In the genomic region with DNA sequence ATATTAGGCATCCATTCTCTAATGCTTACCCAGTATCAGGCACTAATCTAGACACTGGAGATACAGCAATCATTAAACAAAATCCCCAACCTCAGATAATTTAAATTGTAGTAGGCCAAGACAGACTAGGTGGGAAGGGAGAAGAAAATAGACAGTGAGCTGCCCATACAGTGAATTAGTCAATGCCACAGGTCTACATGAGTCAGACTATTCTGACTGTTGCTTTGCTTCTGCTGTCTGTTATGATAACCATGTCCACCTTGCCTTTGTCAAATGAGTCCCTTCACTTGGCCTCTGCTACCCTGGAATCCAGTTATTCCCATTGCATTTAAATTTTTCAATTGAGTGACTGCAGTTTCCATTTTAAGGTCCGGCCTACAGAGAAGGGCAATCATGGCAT, we compare ENCODE assay signal across 31 cellular contexts. TPM values are rescaled to one million over a fixed set of nuclear protein-coding genes. Genes with fewer than 3 reads are reported as not detected.
DNase-seq lines count a peak whose midpoint lies in the region; ATAC-seq and FAIRE-seq lines count a peak whose summit lies in the region.
"Had no signal": no experiment of that assay in that cellular context is flagged by ENCODE, and none has a peak within 500 bp of the region (broad histone marks: within the 10 kb centered on the region; RNA-seq: fewer than 3 reads in every experiment).

No MANE protein-coding gene starts in this region.

- H3K36me3 ChIP-seq in GM23248 (ENCODE audit: low read depth): no peaks in the 10 kb centered on the region
- H3K36me3 ChIP-seq: ascending aorta, cardiac muscle cell, MG63, Peyer's patch, thyroid gland, vagina had no signal

- no peaks in the 10 kb centered on the region for H3K79me2 ChIP-seq in GM23248 (ENCODE audit: insufficient read depth)

- H3K27ac Mint-ChIP-seq in stimulated activated naive CD8-positive, alpha-beta T cell treated with anti-CD3 and anti-CD28 coated beads, Interleukin-15, amount 100 ng/mL, for 72 hours: no peak overlapping the region
- H3K27ac Mint-ChIP-seq: activated CD4-positive, alpha-beta T cell treated with anti-CD3 and anti-CD28 coated beads, Interleukin-2, amount 10 ng/mL, durations not matched to agents 24 days and 14 days; activated naive CD8-positive, alpha-beta T cell treated with anti-CD3 and anti-CD28 coated beads, Interleukin-2, amount 10 ng/mL, durations not matched to agents 7 days and 5 days; neural progenitor cell had no signal

- no peaks in the 10 kb centered on the region for H4K20me1 ChIP-seq in GM23248 (ENCODE audit: insufficient read depth)

- no peaks in the 10 kb centered on the region for H3K4me1 Mint-ChIP-seq in stimulated activated naive CD8-positive, alpha-beta T cell treated with anti-CD3 and anti-CD28 coated beads, Interleukin-15, amount 100 ng/mL, for 72 hours
- H3K4me1 Mint-ChIP-seq: activated CD4-positive, alpha-beta T cell treated with anti-CD3 and anti-CD28 coated beads, Interleukin-2, amount 10 ng/mL, durations not matched to agents 24 days and 14 days; activated naive CD8-positive, alpha-beta T cell treated with anti-CD3 and anti-CD28 coated beads, Interleukin-2, amount 10 ng/mL, durations not matched to agents 7 days and 5 days had no signal

- no peaks in the 10 kb centered on the region for H3K9me2 ChIP-seq in GM23248 (ENCODE audit: insufficient read depth)

- H3K9me3 ChIP-seq in GM23248 (ENCODE audit: low read depth): no peaks in the 10 kb centered on the region
- H3K9me3 ChIP-seq: ascending aorta, MG63, Peyer's patch, right atrium auricular region, SJCRH30, stomach, thyroid gland, vagina had no signal

- no peak overlapping the region for H3K4me2 ChIP-seq in GM23248 (ENCODE audit: unreplicated experiment)
- H3K4me2 ChIP-seq: neural progenitor cell had no signal

- H3K27me3 Mint-ChIP-seq in stimulated activated naive CD8-positive, alpha-beta T cell treated with anti-CD3 and anti-CD28 coated beads, Interleukin-15, amount 100 ng/mL, for 72 hours: no peaks in the 10 kb centered on the region

- no peak overlapping the region for H3K4me3 Mint-ChIP-seq in stimulated activated naive CD8-positive, alpha-beta T cell treated with anti-CD3 and anti-CD28 coated beads, Interleukin-15, amount 100 ng/mL, for 72 hours
- H3K4me3 Mint-ChIP-seq: activated CD4-positive, alpha-beta T cell treated with anti-CD3 and anti-CD28 coated beads, Interleukin-2, amount 10 ng/mL, durations not matched to agents 24 days and 14 days; activated naive CD8-positive, alpha-beta T cell treated with anti-CD3 and anti-CD28 coated beads, Interleukin-2, amount 10 ng/mL, durations not matched to agents 7 days and 5 days; neural progenitor cell had no signal

- DNase-seq in GM23248 (peak; percentile 4), RCC 7860 (ENCODE audit: low spot score) (no peak), iris pigment epithelial cell (ENCODE audit: low read depth) (peak; percentile 22), 8988T (no peak), activated gamma-delta T cell (lab: John Stamatoyannopoulos, UW) (no peak), DMS153 (lab: John Stamatoyannopoulos, UW) (no peak)
- DNase-seq in stimulated activated naive CD8-positive, alpha-beta T cell treated with anti-CD3 and anti-CD28 coated beads, Interleukin-15, amount 100 ng/mL, for 72 hours: no peak
- DNase-seq: activated CD4-positive, alpha-beta T cell treated with anti-CD3 and anti-CD28 coated beads, Interleukin-2, amount 10 ng/mL, durations not matched to agents 24 days and 14 days; activated effector memory CD4-positive, alpha-beta T cell treated with anti-CD3 and anti-CD28 coated beads, Interleukin-2, amount 50 U/mL, for 16 hours; activated naive CD8-positive, alpha-beta T cell treated with anti-CD3 and anti-CD28 coated beads, Interleukin-2, amount 10 ng/mL, durations not matched to agents 7 days and 5 days; C1 segment of cervical spinal cord; DMS53; left ventricle myocardium superior; MG63; NCI-H1105 treated with DMSO at 0.1 percent for 48 hours; NCI-H1930; NCI-H526 treated with DMSO at 0.1 percent for 48 hours; Peyer's patch; SJCRH30; stimulated activated CD4-positive, alpha-beta T cell treated with anti-CD3 and anti-CD28 coated beads, Interleukin-1b, Interleukin-23, amount 100 ng/mL, for 48 hours; stomach; SW 1271; T-helper 9 cell; thyroid gland had no signal

- no peak overlapping the region for H3K4me3 ChIP-seq in GM23248
- H3K4me3 ChIP-seq: ascending aorta, cardiac muscle cell, MG63, neural progenitor cell, Peyer's patch, right atrium auricular region, SJCRH30, stomach, thyroid gland, vagina had no signal

- peak; percentile 46 for ATAC-seq in stimulated activated naive CD8-positive, alpha-beta T cell treated with anti-CD3 and anti-CD28 coated beads, Interleukin-15, amount 100 ng/mL, for 72 hours
- ATAC-seq: left ventricle myocardium superior had no signal

- no peak overlapping the region for H3K9ac ChIP-seq in GM23248
- H3K9ac ChIP-seq: neural progenitor cell had no signal

- H3K4me1 ChIP-seq in GM23248 (ENCODE audit: insufficient read depth): no peaks in the 10 kb centered on the region
- H3K4me1 ChIP-seq: ascending aorta, Peyer's patch, right atrium auricular region, stomach, vagina had no signal

- H3K9me3 Mint-ChIP-seq in stimulated activated naive CD8-positive, alpha-beta T cell treated with anti-CD3 and anti-CD28 coated beads, Interleukin-15, amount 100 ng/mL, for 72 hours: no peaks in the 10 kb centered on the region
- H3K9me3 Mint-ChIP-seq: activated CD4-positive, alpha-beta T cell treated with anti-CD3 and anti-CD28 coated beads, Interleukin-2, amount 10 ng/mL, durations not matched to agents 24 days and 14 days; activated naive CD8-positive, alpha-beta T cell treated with anti-CD3 and anti-CD28 coated beads, Interleukin-2, amount 10 ng/mL, durations not matched to agents 7 days and 5 days; neural progenitor cell had no signal

- H3K27me3 ChIP-seq in GM23248 (replicated peaks; ENCODE audit: insufficient read depth): no peaks in the 10 kb centered on the region
- H3K27me3 ChIP-seq: ascending aorta, cardiac muscle cell, MG63, neural progenitor cell, Peyer's patch, right atrium auricular region, SJCRH30, stomach, thyroid gland, vagina had no signal

- no peaks in the 10 kb centered on the region for H3F3A ChIP-seq in GM23248 (ENCODE audit: insufficient read depth)

- peak; percentile 31 for FAIRE-seq in RCC 7860 (lab: Jason Lieb, UNC)
- FAIRE-seq: colon had no signal

- no peak overlapping the region for H3K27ac ChIP-seq in GM23248
- H3K27ac ChIP-seq: ascending aorta, cardiac muscle cell, Peyer's patch, right atrium auricular region, SJCRH30, stomach, thyroid gland, vagina, VCaP had no signal

- 94 to 100% methylated on average over 1 of the region's 1 CpG for WGBS in GM23248 (ENCODE audit: low coverage in 1 of 2, low lambda C conversion rate in 2 of 2, missing lambda C conversion rate in 2 of 2), 2 experiments

- in situ Hi-C loops in GM23248 (cut with MboI): no loop called here

- no peak overlapping the region for H2AFZ ChIP-seq in GM23248
- H2AFZ ChIP-seq: neural progenitor cell had no signal

RNA-seq across cellular contexts. Expression of a gene that starts 59.5 kb away (rescaled TPM):
- 0.76 and 1.9 TPM in 2 replicates for total RNA-seq in GM23248 (2014; rRNA removed; shearing (Covaris generic))
- polyA plus RNA-seq in GM23248 (2016; fragmentation: Nextera tagmentation; extraction: Ambion mirVana): 1.3 and 1.6 TPM in 2 replicates

Comparison
In these comparisons a context has a peak if more than half of its experiments do, and no peak if none do; other contexts are left out.
1. DNase-seq: peak in GM23248 (single experiment) and iris pigment epithelial cell (single experiment); none in RCC 7860 (single experiment), stimulated activated naive CD8-positive, alpha-beta T cell treated with anti-CD3 and anti-CD28 coated beads, Interleukin-15, amount 100 ng/mL, for 72 hours (0 of 2), 8988T (single experiment), activated gamma-delta T cell (single experiment) and DMS153 (single experiment).